In the genomic region with DNA sequence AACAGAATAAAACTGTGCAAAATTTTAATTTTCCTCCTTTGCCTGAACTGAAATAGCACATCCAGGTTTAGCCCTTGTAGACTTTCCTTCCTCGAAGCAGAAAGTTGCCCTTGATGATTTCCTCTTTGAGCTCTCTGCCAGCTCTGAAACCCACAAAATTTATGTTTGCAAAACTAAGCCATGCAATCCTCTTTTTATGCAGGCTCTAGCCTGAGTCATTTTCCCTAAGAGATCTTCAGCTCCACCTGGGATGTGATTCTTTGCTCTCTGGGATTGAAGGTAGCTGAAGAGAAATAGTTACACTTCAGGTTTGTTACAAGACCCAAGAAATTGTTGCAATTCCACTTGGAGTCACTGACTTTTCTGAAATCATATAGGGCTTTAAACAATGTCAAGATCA, we compare ENCODE assay signal across 8 cellular contexts. TPM values are rescaled to one million over a fixed set of nuclear protein-coding genes. Genes with fewer than 3 reads are reported as not detected.
DNase-seq lines count a peak whose midpoint lies in the region; ATAC-seq and TF ChIP-seq lines count a peak whose summit lies in the region.

No MANE protein-coding gene starts in this region.

- peaks cover 55% of the 10 kb centered on the region for H3K27me3 Mint-ChIP-seq in activated naive CD4-positive, alpha-beta T cell treated with anti-CD3 and anti-CD28 coated beads, Interleukin-2, amount 50 U/mL, for 24 hours
- peaks cover 63% of the 10 kb centered on the region for H3K27me3 Mint-ChIP-seq in activated naive CD4-positive, alpha-beta T cell treated with anti-CD3 and anti-CD28 coated beads for 36 hours (ENCODE audit: low read depth)
- peaks cover 56% of the 10 kb centered on the region for H3K27me3 Mint-ChIP-seq in activated T-helper 17 cell treated with anti-CD3 and anti-CD28 coated beads, Interleukin-2, amount 50 U/mL, for 72 hours
- peaks cover 19% of the 10 kb centered on the region for H3K27me3 Mint-ChIP-seq in type B pancreatic cell

- H3K4me3 ChIP-seq in iPS-18a (ENCODE audit: low read length) (peak overlapping the region; percentile 84), lower leg skin (ENCODE audit: low read depth, poor library complexity, severe bottlenecking) (no peak overlapping the region)

- TF ChIP-seq POLR2A in lower leg skin (IDR thresholded peaks at IDR 0.05) = no peak

- whole genome bisulfite sequencing in lower leg skin, 2 donors = 7 to 16% methylated on average over 1 of the region's 1 CpG

- DNase-seq in activated naive CD4-positive, alpha-beta T cell treated with anti-CD3 and anti-CD28 coated beads for 36 hours = no peak
- DNase-seq in type B pancreatic cell (ENCODE audit: extremely low spot score, unreplicated experiment) = no peak
- DNase-seq in activated effector memory CD4-positive, alpha-beta T cell treated with anti-CD3 and anti-CD28 coated beads, Interleukin-2, amount 50 U/mL, for 16 hours = no peak
- no peak for DNase-seq in lower leg skin (ENCODE audit: low spot score in 2 of 2)

- no peak overlapping the region for H3K9ac ChIP-seq in iPS-18a (ENCODE audit: low read length)

- peaks cover 45% of the 10 kb centered on the region for H3K27me3 ChIP-seq in iPS-18a (ENCODE audit: control insufficient read depth, insufficient read depth, low read length)

- no peak for ATAC-seq in activated T-helper 17 cell treated with anti-CD3 and anti-CD28 coated beads, Interleukin-2, amount 50 U/mL, for 72 hours (replicated peaks)
- ATAC-seq in HG02840 (IDR thresholded peaks at IDR 0.05; ENCODE audit: low FRiP score, unreplicated experiment) = no peak

- H3K27ac ChIP-seq in iPS-18a (ENCODE audit: low read length) = no peak overlapping the region

- intact Hi-C loops in activated naive CD4-positive, alpha-beta T cell treated with anti-CD3 and anti-CD28 coated beads for 36 hours (cut with micrococcal nuclease) = loop anchor here (2.0 to 10.0 kb wide), 4 partner anchors 124 to 848 kb away; partner anchors contain the start of genes ABCD3, ALG14 and RWDD3
- intact Hi-C loops in lower leg skin (cut with DNase I; ENCODE audit: low total_unique reads) = no loop called here

- H3K4me1 Mint-ChIP-seq in activated naive CD4-positive, alpha-beta T cell treated with anti-CD3 and anti-CD28 coated beads, Interleukin-2, amount 50 U/mL, for 24 hours = peaks cover 22% of the 10 kb centered on the region
- peaks cover 14% of the 10 kb centered on the region for H3K4me1 Mint-ChIP-seq in activated naive CD4-positive, alpha-beta T cell treated with anti-CD3 and anti-CD28 coated beads for 36 hours (ENCODE audit: low read depth)
- no peaks in the 10 kb centered on the region for H3K4me1 Mint-ChIP-seq in activated T-helper 17 cell treated with anti-CD3 and anti-CD28 coated beads, Interleukin-2, amount 50 U/mL, for 72 hours
- H3K4me1 Mint-ChIP-seq in type B pancreatic cell (ENCODE audit: unreplicated experiment) = peaks cover 26% of the 10 kb centered on the region

- H3K9me3 Mint-ChIP-seq in activated naive CD4-positive, alpha-beta T cell treated with anti-CD3 and anti-CD28 coated beads, Interleukin-2, amount 50 U/mL, for 24 hours = no peaks in the 10 kb centered on the region
- H3K9me3 Mint-ChIP-seq in activated naive CD4-positive, alpha-beta T cell treated with anti-CD3 and anti-CD28 coated beads for 36 hours = no peaks in the 10 kb centered on the region
- no peaks in the 10 kb centered on the region for H3K9me3 Mint-ChIP-seq in activated T-helper 17 cell treated with anti-CD3 and anti-CD28 coated beads, Interleukin-2, amount 50 U/mL, for 72 hours
- no peaks in the 10 kb centered on the region for H3K9me3 Mint-ChIP-seq in type B pancreatic cell

- H3K27ac Mint-ChIP-seq in activated naive CD4-positive, alpha-beta T cell treated with anti-CD3 and anti-CD28 coated beads, Interleukin-2, amount 50 U/mL, for 24 hours = no peak overlapping the region
- no peak overlapping the region for H3K27ac Mint-ChIP-seq in activated naive CD4-positive, alpha-beta T cell treated with anti-CD3 and anti-CD28 coated beads for 36 hours
- no peak overlapping the region for H3K27ac Mint-ChIP-seq in activated T-helper 17 cell treated with anti-CD3 and anti-CD28 coated beads, Interleukin-2, amount 50 U/mL, for 72 hours
- H3K27ac Mint-ChIP-seq in type B pancreatic cell = peak overlapping the region; percentile 5

- CTCF ChIA-PET in activated naive CD4-positive, alpha-beta T cell treated with anti-CD3 and anti-CD28 coated beads for 36 hours (lab: Charles Lee) = interaction anchor here (0.6 kb wide), 1 partner anchor 14 kb away, joined by 3 read pairs; no protein-coding TSS in a partner anchor

- H3K4me1 ChIP-seq in iPS-18a (ENCODE audit: control insufficient read depth, low read depth, low read length) = peaks cover 13% of the 10 kb centered on the region

- no peaks in the 10 kb centered on the region for H3K9me3 ChIP-seq in iPS-18a (ENCODE audit: control insufficient read depth, low read depth, low read length)

- H3K36me3 Mint-ChIP-seq in activated naive CD4-positive, alpha-beta T cell treated with anti-CD3 and anti-CD28 coated beads, Interleukin-2, amount 50 U/mL, for 24 hours = no peaks in the 10 kb centered on the region
- H3K36me3 Mint-ChIP-seq in activated naive CD4-positive, alpha-beta T cell treated with anti-CD3 and anti-CD28 coated beads for 36 hours (ENCODE audit: low read depth) = no peaks in the 10 kb centered on the region
- no peaks in the 10 kb centered on the region for H3K36me3 Mint-ChIP-seq in activated T-helper 17 cell treated with anti-CD3 and anti-CD28 coated beads, Interleukin-2, amount 50 U/mL, for 72 hours (ENCODE audit: low read depth)
- H3K36me3 Mint-ChIP-seq in type B pancreatic cell = peaks cover 15% of the 10 kb centered on the region

- H3K36me3 ChIP-seq in iPS-18a (ENCODE audit: control insufficient read depth, low read depth, low read length) = peaks cover 3% of the 10 kb centered on the region

- H3K4me3 Mint-ChIP-seq in activated naive CD4-positive, alpha-beta T cell treated with anti-CD3 and anti-CD28 coated beads, Interleukin-2, amount 50 U/mL, for 24 hours = peak overlapping the region; percentile 51
- H3K4me3 Mint-ChIP-seq in activated naive CD4-positive, alpha-beta T cell treated with anti-CD3 and anti-CD28 coated beads for 36 hours = no peak overlapping the region
- H3K4me3 Mint-ChIP-seq in activated T-helper 17 cell treated with anti-CD3 and anti-CD28 coated beads, Interleukin-2, amount 50 U/mL, for 72 hours = peak overlapping the region; percentile 75
- H3K4me3 Mint-ChIP-seq in type B pancreatic cell = peak overlapping the region; percentile 93

- no peak for TF ChIP-seq CTCF in type B pancreatic cell (conservative IDR thresholded peaks at IDR 0.05)
- no peak for TF ChIP-seq CTCF in lower leg skin (IDR thresholded peaks at IDR 0.05)

RNA-seq across cellular contexts. Expression of gene F3, which starts 1.4 kb away (rescaled TPM):
- total RNA-seq in activated naive CD4-positive, alpha-beta T cell treated with anti-CD3 and anti-CD28 coated beads for 36 hours = under 1 TPM in 1 of 2 experiments, not detected in 1; 0.10 TPM
- not detected for total RNA-seq in activated T-helper 17 cell treated with anti-CD3 and anti-CD28 coated beads, Interleukin-2, amount 50 U/mL, for 72 hours
- total RNA-seq in type B pancreatic cell (ENCODE audit: low replicate concordance) = 102 and 207 TPM in 2 replicates
- total RNA-seq in lower leg skin = 100 to 1,000 TPM in 1 of 4 donors, 10 to 100 TPM in 3; 69.2 to 129 (median 85.9) TPM

Comparison
In these comparisons a context has a peak if more than half of its experiments do, and no peak if none do; other contexts are left out.
1. RNA of gene F3, which starts 1.4 kb away (total RNA-seq): 102 to 207 TPM in type B pancreatic cell and 69.2 to 129 TPM in lower leg skin; not detected in activated T-helper 17 cell treated with anti-CD3 and anti-CD28 coated beads, Interleukin-2, amount 50 U/mL, for 72 hours and 0.10 TPM in activated naive CD4-positive, alpha-beta T cell treated with anti-CD3 and anti-CD28 coated beads for 36 hours; every median in the first group is over 10 times any median in the second.